Comparison of ENCODE assay signal across 11 cellular contexts in genomic region chr6:57006101-57006500, GRCh38. TPM values are rescaled to one million over a fixed set of nuclear protein-coding genes. Genes with fewer than 3 reads are reported as not detected.
"Had no signal": no experiment of that assay in that cellular context is flagged by ENCODE, and none has a peak within 500 bp of the region (broad histone marks: within the 10 kb centered on the region; RNA-seq: fewer than 3 reads in every experiment).

No MANE protein-coding gene starts in this region.

- ATAC-seq: HCT116 had no signal

- H3K4me3 ChIP-seq: GM23248, HAP-1 had no signal

- H3K27ac Mint-ChIP-seq: HFFc6 had no signal

- H3K9me3 Mint-ChIP-seq: HFFc6 had no signal

- H2AFZ ChIP-seq: GM23248 had no signal

- H3K4me1 ChIP-seq: HAP-1 had no signal

- H3K27ac ChIP-seq: GM23248, KMS-11 had no signal

- H3K9me3 ChIP-seq: HAP-1 had no signal

- H3K4me3 Mint-ChIP-seq: HFFc6 had no signal

- H3K9ac ChIP-seq: GM23248, KMS-11 had no signal

- DNase-seq: GM23248, GOT3, H7, HFFc6, IMR-90, Kasumi-1, KBM-7 had no signal

- H3K36me3 ChIP-seq: HAP-1 had no signal

- H3K4me2 ChIP-seq: KMS-11 had no signal

RNA-seq across cellular contexts. Expression of gene BEND6, which starts 51.2 kb away (rescaled TPM):
- total RNA-seq: HT-29 had no signal
